In the genomic region with DNA sequence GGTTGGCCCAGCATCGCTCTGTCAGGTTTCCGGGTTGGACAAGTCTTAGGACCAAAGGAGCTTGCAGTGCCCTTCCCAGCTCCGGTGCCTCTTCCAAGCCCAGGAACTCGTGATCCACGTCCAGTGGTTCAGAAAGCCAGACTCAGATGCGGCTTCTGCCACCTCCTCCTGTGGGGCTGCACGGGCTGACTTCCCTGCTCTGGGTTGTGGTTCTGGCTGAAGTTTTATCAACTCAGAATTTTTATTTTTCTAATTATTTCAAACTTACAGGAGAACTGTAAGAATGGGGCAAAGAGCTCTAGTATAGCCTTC, we compare ENCODE assay signal across 1 cellular context.
TF ChIP-seq lines count a peak whose summit lies in the region.

No MANE protein-coding gene starts in this region.

TF ChIP-seq in K562, 482 proteins besides CTCF, POLR2A, EP300 and RAD21 (continued from another document):
- TF ChIP-seq, protein P1, sequence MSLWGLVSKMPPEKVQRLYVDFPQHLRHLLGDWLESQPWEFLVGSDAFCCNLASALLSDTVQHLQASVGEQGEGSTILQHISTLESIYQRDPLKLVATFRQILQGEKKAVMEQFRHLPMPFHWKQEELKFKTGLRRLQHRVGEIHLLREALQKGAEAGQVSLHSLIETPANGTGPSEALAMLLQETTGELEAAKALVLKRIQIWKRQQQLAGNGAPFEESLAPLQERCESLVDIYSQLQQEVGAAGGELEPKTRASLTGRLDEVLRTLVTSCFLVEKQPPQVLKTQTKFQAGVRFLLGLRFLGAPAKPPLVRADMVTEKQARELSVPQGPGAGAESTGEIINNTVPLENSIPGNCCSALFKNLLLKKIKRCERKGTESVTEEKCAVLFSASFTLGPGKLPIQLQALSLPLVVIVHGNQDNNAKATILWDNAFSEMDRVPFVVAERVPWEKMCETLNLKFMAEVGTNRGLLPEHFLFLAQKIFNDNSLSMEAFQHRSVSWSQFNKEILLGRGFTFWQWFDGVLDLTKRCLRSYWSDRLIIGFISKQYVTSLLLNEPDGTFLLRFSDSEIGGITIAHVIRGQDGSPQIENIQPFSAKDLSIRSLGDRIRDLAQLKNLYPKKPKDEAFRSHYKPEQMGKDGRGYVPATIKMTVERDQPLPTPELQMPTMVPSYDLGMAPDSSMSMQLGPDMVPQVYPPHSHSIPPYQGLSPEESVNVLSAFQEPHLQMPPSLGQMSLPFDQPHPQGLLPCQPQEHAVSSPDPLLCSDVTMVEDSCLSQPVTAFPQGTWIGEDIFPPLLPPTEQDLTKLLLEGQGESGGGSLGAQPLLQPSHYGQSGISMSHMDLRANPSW (CRISPR knock-in tag; IDR thresholded peaks at IDR 0.05), result 0 out of 2 replicates have a peak, but pooled peaks have one; percentile 78
- TF ChIP-seq PML (IDR thresholded peaks at IDR 0.05; ENCODE audit: low read length), result no peak
- no peak for TF ChIP-seq FOXA1 (IDR thresholded peaks at IDR 0.05; ENCODE audit: borderline replicate concordance)
- no peak for TF ChIP-seq SP2 (IDR thresholded peaks at IDR 0.05; ENCODE audit: extremely low read depth, low read depth, low read length, poor library complexity, severe bottlenecking)
- no peak for TF ChIP-seq OTX1 (CRISPR knock-in tag; IDR thresholded peaks at IDR 0.05)
- TF ChIP-seq ZKSCAN3 (CRISPR knock-in tag; IDR thresholded peaks at IDR 0.05), result no peak
- TF ChIP-seq, protein P2, sequence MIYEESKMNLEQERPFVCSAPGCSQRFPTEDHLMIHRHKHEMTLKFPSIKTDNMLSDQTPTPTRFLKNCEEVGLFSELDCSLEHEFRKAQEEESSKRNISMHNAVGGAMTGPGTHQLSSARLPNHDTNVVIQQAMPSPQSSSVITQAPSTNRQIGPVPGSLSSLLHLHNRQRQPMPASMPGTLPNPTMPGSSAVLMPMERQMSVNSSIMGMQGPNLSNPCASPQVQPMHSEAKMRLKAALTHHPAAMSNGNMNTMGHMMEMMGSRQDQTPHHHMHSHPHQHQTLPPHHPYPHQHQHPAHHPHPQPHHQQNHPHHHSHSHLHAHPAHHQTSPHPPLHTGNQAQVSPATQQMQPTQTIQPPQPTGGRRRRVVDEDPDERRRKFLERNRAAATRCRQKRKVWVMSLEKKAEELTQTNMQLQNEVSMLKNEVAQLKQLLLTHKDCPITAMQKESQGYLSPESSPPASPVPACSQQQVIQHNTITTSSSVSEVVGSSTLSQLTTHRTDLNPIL (CRISPR knock-in tag; IDR thresholded peaks at IDR 0.05), result no peak
- TF ChIP-seq, protein P3, sequence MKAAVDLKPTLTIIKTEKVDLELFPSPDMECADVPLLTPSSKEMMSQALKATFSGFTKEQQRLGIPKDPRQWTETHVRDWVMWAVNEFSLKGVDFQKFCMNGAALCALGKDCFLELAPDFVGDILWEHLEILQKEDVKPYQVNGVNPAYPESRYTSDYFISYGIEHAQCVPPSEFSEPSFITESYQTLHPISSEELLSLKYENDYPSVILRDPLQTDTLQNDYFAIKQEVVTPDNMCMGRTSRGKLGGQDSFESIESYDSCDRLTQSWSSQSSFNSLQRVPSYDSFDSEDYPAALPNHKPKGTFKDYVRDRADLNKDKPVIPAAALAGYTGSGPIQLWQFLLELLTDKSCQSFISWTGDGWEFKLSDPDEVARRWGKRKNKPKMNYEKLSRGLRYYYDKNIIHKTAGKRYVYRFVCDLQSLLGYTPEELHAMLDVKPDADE (conservative IDR thresholded peaks at IDR 0.05; ENCODE audit: control insufficient read depth, low read depth, low read length), result peak; percentile 66; the same call in 1 of the 2 replicates
